ENCODE assay signal across 14 cellular contexts in genomic region chr12:111747333-111747732, GRCh38. TPM values are rescaled to one million over a fixed set of nuclear protein-coding genes. Genes with fewer than 3 reads are reported as not detected.
A peak's percentile ranks its signal among the peaks of the same experiment; 100 is the strongest.
DNase-seq lines count a peak whose midpoint lies in the region; ATAC-seq and TF ChIP-seq lines count a peak whose summit lies in the region.
"Had no signal": no experiment of that assay in that cellular context is flagged by ENCODE, and none has a peak within 500 bp of the region (broad histone marks: within the 10 kb centered on the region; RNA-seq: fewer than 3 reads in every experiment).

No MANE protein-coding gene starts in this region.

- H2AK5ac ChIP-seq in neuronal stem cell (ENCODE audit: low read depth, low read length), result no peak overlapping the region

- H3K9ac ChIP-seq in neuronal stem cell (ENCODE audit: low read depth, low read length, poor library complexity), result no peak overlapping the region

- no peak overlapping the region for H4K91ac ChIP-seq in neuronal stem cell (ENCODE audit: low read depth, low read length, poor library complexity)

- H2BK15ac ChIP-seq in neuronal stem cell (ENCODE audit: low read length), result no peak overlapping the region

- no peak overlapping the region for H3K4ac ChIP-seq in neuronal stem cell (ENCODE audit: low read length)

- intact Hi-C loops in posterior vena cava (cut with DNase I), result no loop called here

- no CpG with 5 or more reads among the region's 9 CpGs for WGBS in neuronal stem cell (ENCODE audit: extremely low coverage in 2 of 2, insufficient read length in 2 of 2, insufficient replicate concordance in 1 of 2), 2 donors

- H3K27ac ChIP-seq in HEK293 (ENCODE audit: extremely low read depth, low read depth, low read length) (no peak overlapping the region), caudate nucleus (ENCODE audit: low read depth, low read length) (peak overlapping the region; percentile 22), right atrium auricular region (peak overlapping the region; percentile 53 to 73), neuronal stem cell (replicated peaks; ENCODE audit: low read length) (no peak overlapping the region)

- CTCF ChIA-PET in HEK293 (lab: Yijun Ruan, JAX), result interaction anchor here (0.6 to 1.8 kb wide), 3 partner anchors 54 to 348 kb away, joined by 3 to 9 read pairs (median 3); no protein-coding TSS in a partner anchor

- H3K18ac ChIP-seq in neuronal stem cell (ENCODE audit: low read length), result no peak overlapping the region

- no peak overlapping the region for H4K8ac ChIP-seq in neuronal stem cell (ENCODE audit: low read depth, low read length)

- H2BK12ac ChIP-seq in neuronal stem cell (ENCODE audit: low read length), result no peak overlapping the region

- H3K9me3 ChIP-seq in HEK293 (ENCODE audit: control insufficient read depth, insufficient read depth, low read depth, low read length), result no peaks in the 10 kb centered on the region
- H3K9me3 ChIP-seq in right atrium auricular region, result no peaks in the 10 kb centered on the region
- no peaks in the 10 kb centered on the region for H3K9me3 ChIP-seq in neuronal stem cell (replicated peaks in 1 of 2; ENCODE audit: control insufficient read depth in 2 of 2, insufficient read depth in 1 of 2, low read depth in 1 of 2, low read length in 2 of 2)

- peaks cover 1% of the 10 kb centered on the region for H3K79me1 ChIP-seq in neuronal stem cell (ENCODE audit: low read depth, low read length)

- H3K14ac ChIP-seq in neuronal stem cell (ENCODE audit: low read length), result no peak overlapping the region

- H2AFZ ChIP-seq in neuronal stem cell (ENCODE audit: low read length), result no peak overlapping the region

- no peaks in the 10 kb centered on the region for H3K27me3 ChIP-seq in right atrium auricular region
- no peaks in the 10 kb centered on the region for H3K27me3 ChIP-seq in neuronal stem cell (ENCODE audit: control insufficient read depth in 3 of 3, insufficient read depth in 3 of 3, low read depth in 1 of 3, low read length in 3 of 3)

- H3K36me3 ChIP-seq in HEK293 (ENCODE audit: control insufficient read depth in 2 of 2, insufficient read depth in 1 of 2, low read length in 2 of 2) (peaks cover 12 to 48% of the 10 kb centered on the region in 2 experiments; a peak in 2 of 3 replicates), right atrium auricular region (peaks cover 39% of the 10 kb centered on the region), neuronal stem cell (replicated peaks in 1 of 2; ENCODE audit: control insufficient read depth in 2 of 2, insufficient read depth in 2 of 2, low read length in 2 of 2) (peaks cover 27 to 62% of the 10 kb centered on the region in 2 donors)

- no peak overlapping the region for H2BK5ac ChIP-seq in neuronal stem cell (ENCODE audit: low read length)

- H2BK120ac ChIP-seq in neuronal stem cell (ENCODE audit: low read depth, low read length), result no peak overlapping the region

- peak in 27 of 61 donors; percentile 8 to 71 (median 31) for DNase-seq in caudate nucleus (lab: John Stamatoyannopoulos, UW)
- no peak for DNase-seq in right atrium auricular region (ENCODE audit: low spot score)
- no peak for DNase-seq in neuronal stem cell (ENCODE audit: low spot score)
- no peak for DNase-seq in posterior vena cava (ENCODE audit: low spot score)
- DNase-seq in EL, result no peak
- DNase-seq: C1 segment of cervical spinal cord; Calu3; CD4-positive, alpha-beta T cell; DMS 273 treated with DMSO at 0.1 percent for 48 hours; HCEC 1CT had no signal

- POLR2A ChIA-PET in HEK293 (lab: Yijun Ruan, JAX), result no interaction called here

- ATAC-seq in HG02798 (IDR thresholded peaks at IDR 0.05; ENCODE audit: poor library complexity, unreplicated experiment), result no peak
- ATAC-seq in HG02759 (IDR thresholded peaks at IDR 0.05; ENCODE audit: unreplicated experiment), result no peak
- ATAC-seq: GM12878 had no signal

- H3K4me3 ChIP-seq in HEK293 (ENCODE audit: low read depth, low read length) (no peak overlapping the region), right atrium auricular region (no peak overlapping the region), neuronal stem cell (ENCODE audit: low read length in 2 of 2) (peak overlapping the region in 1 of 2 donors; percentile 21)
- H3K4me3 ChIP-seq: GM12878 had no signal

- no peaks in the 10 kb centered on the region for H3K4me1 ChIP-seq in HEK293 (ENCODE audit: control insufficient read depth, insufficient read depth, low read length)
- H3K4me1 ChIP-seq in right atrium auricular region, result peaks cover 0 to 24% of the 10 kb centered on the region in 2 donors
- H3K4me1 ChIP-seq in neuronal stem cell (ENCODE audit: control insufficient read depth in 2 of 2, insufficient read depth in 1 of 2, low read depth in 1 of 2, low read length in 2 of 2), result peaks cover 0 to 6% of the 10 kb centered on the region in 2 donors

- no peak overlapping the region for H3K4me2 ChIP-seq in neuronal stem cell (ENCODE audit: insufficient read depth, low read length, poor library complexity, severe bottlenecking)

- H3K23ac ChIP-seq in neuronal stem cell (ENCODE audit: low read depth, low read length, poor library complexity), result peak overlapping the region; percentile 59

- TF ChIP-seq CTCF in HEK293 (tag by site-specific recombination; IDR thresholded peaks at IDR 0.05) (no peak), right atrium auricular region (IDR thresholded peaks at IDR 0.05) (no peak)

TF ChIP-seq in HEK293, 187 proteins besides CTCF, POLR2A, EP300 and RAD21:
- TF ChIP-seq PRDM10 (tag by site-specific recombination; IDR thresholded peaks at IDR 0.05) (no peak), KLF16 (tag by site-specific recombination; IDR thresholded peaks at IDR 0.05) (no peak), ZNF404 (tag by site-specific recombination; IDR thresholded peaks at IDR 0.05) (no peak), GLIS1 (tag by site-specific recombination; IDR thresholded peaks at IDR 0.05) (peak; percentile 42), PRDM6 (tag by site-specific recombination; IDR thresholded peaks at IDR 0.05) (no peak)
TF ChIP-seq in HEK293: peak in this region for 1.

RNA-seq across cellular contexts. Expression of gene ALDH2, which starts 19.4 kb away (rescaled TPM):
- total RNA-seq in right atrium auricular region, result 100 to 1,000 TPM; 157 to 158 TPM
- 29.8 TPM for polyA plus RNA-seq in neuronal stem cell (2013, experiment 1 of 2)
- 30.2 TPM for polyA plus RNA-seq in neuronal stem cell (2013, experiment 2 of 2)
- total RNA-seq in posterior vena cava, result 10 to 100 TPM; 79.9 to 96.9 TPM

Comparison
In these comparisons a context has a peak if more than half of its experiments do, and no peak if none do; other contexts are left out.
1. H3K27ac ChIP-seq: peak in caudate nucleus (single experiment) and right atrium auricular region (2 of 2); none in HEK293 (single experiment) and neuronal stem cell (single experiment).